In genomic region chr3:173078525-173078924, GRCh38 we compare ENCODE assay signal across 24 cellular contexts.
A peak's percentile ranks its signal among the peaks of the same experiment; 100 is the strongest.
DNase-seq lines count a peak whose midpoint lies in the region; ATAC-seq, FAIRE-seq and TF ChIP-seq lines count a peak whose summit lies in the region.
"Had no signal": no experiment of that assay in that cellular context is flagged by ENCODE, and none has a peak within 500 bp of the region (broad histone marks: within the 10 kb centered on the region; RNA-seq: fewer than 3 reads in every experiment).

No MANE protein-coding gene starts in this region.

- TF ChIP-seq RAD21 in Ishikawa (IDR thresholded peaks at IDR 0.05; ENCODE audit: low read depth): no peak

- FAIRE-seq in GM12892 (lab: Jason Lieb, UNC): peak; percentile 50
- FAIRE-seq: A549, RCC 7860 had no signal

- TF ChIP-seq POLR2A in GM12892 (IDR thresholded peaks at IDR 0.05; ENCODE audit: low read depth, low read length): no peak

- TF ChIP-seq EP300 in Ishikawa (IDR thresholded peaks at IDR 0.05; ENCODE audit: borderline replicate concordance): peak; percentile 51; the same call in 1 of the 2 replicates

- ATAC-seq in HG03442 (IDR thresholded peaks at IDR 0.05; ENCODE audit: unreplicated experiment) (no peak), HG03521 (IDR thresholded peaks at IDR 0.05; ENCODE audit: unreplicated experiment) (no peak)
- ATAC-seq: A549 had no signal

- DNase-seq in GM12892 (ENCODE audit: insufficient read length) (no peak), dermis blood vessel endothelial cell (peak; percentile 13), pons (ENCODE audit: low spot score) (peak; percentile 90), AG08395 (ENCODE audit: low spot score) (no peak)
- DNase-seq: CD4-positive, CD25-positive, alpha-beta regulatory T cell; EL; GF-D8; H9; HFFc6; IMR-90; Kasumi-1; NCI-H1417; NCI-H1694 treated with DMSO at 0.1 percent for 48 hours; NCI-H2081 treated with DMSO at 0.1 percent for 48 hours; NCI-H2171 treated with DMSO at 0.1 percent for 48 hours; NCI-H524 treated with DMSO at 0.1 percent for 48 hours; NCI-H82; OCI-M1; SJCRH30 had no signal

TF ChIP-seq in Ishikawa, 13 proteins besides CTCF, POLR2A, EP300 and RAD21:
- TF ChIP-seq NFIC (IDR thresholded peaks at IDR 0.05) (peak; percentile 28), TAF1 (IDR thresholded peaks at IDR 0.05; ENCODE audit: low read depth) (no peak)

Comparison
In these comparisons a context has a peak if more than half of its experiments do, and no peak if none do; other contexts are left out.
1. DNase-seq: peak in dermis blood vessel endothelial cell (single experiment) and pons (single experiment); none in GM12892 (single experiment) and AG08395 (single experiment).